1 cellular context compared by ENCODE assay signal in the genomic region with DNA sequence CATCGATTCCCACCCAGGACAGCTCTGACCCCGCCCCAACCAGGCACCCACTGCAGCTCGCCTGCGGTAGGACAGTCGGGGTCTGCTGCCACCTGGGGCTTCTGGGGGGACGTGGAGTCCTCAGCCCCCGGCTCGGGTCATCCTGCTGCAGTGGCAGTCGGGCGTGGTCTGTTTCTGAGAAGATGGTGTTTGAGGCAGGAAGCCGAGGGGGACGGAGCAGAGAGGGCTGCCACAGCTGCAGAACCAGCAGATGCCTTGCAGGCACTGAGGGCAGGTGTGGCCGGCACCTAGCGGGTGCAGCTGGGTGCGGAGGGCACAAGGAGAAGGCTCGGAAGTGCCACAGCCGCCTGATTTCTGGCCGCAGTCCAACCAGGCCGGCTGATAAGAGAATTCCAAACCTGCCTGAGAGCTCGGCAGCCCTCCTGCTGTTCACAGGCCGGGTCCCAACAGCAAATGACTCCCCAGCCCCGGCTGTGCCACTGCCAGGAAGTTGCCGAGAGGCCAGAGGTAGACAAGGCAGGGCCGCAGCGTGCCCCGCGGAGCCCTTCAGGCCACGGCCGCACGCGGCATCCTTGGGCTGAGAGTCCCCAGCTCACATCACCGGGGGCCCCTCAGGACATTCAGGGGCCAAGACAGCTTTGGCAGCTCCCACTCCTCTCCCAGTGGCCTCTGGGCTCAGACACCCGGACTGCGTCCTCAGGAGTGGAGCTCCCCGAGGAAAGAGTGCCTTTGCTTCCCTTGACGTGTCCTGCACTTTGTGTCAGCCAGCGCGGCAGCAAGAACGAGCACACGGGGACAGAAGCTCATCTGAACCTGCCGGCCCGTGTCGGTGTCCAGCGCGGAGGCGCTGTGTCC.
TF ChIP-seq lines count a peak whose summit lies in the region.

No MANE protein-coding gene starts in this region.

TF ChIP-seq in IMR-90, 13 proteins besides CTCF, POLR2A, EP300 and RAD21 (continued from another document):
- TF ChIP-seq MAFK (IDR thresholded peaks at IDR 0.05; ENCODE audit: low read depth, low read length) = no peak
- no peak for TF ChIP-seq FOS (IDR thresholded peaks at IDR 0.05; ENCODE audit: low read depth, low read length)
- no peak for TF ChIP-seq NFE2L2 (IDR thresholded peaks at IDR 0.05; ENCODE audit: low read depth, low read length)
